ENCODE assay signal across 11 cellular contexts in genomic region chr6:28811873-28812272, GRCh38.
DNase-seq lines count a peak whose midpoint lies in the region; ATAC-seq and TF ChIP-seq lines count a peak whose summit lies in the region.
"Had no signal": no experiment of that assay in that cellular context is flagged by ENCODE, and none has a peak within 500 bp of the region (broad histone marks: within the 10 kb centered on the region; RNA-seq: fewer than 3 reads in every experiment).

No MANE protein-coding gene starts in this region.

- no peaks in the 10 kb centered on the region for H3K79me2 ChIP-seq in mesendoderm (ENCODE audit: control insufficient read depth, insufficient read depth, low read length)

- no peak overlapping the region for H4K5ac ChIP-seq in mesendoderm (ENCODE audit: low read length)

- H3K9me3 ChIP-seq in thyroid gland, result no peaks in the 10 kb centered on the region
- H3K9me3 ChIP-seq: MG63 had no signal

- TF ChIP-seq CTCF in thyroid gland (IDR thresholded peaks at IDR 0.05), result no peak

- no peak overlapping the region for H3K9ac ChIP-seq in mesendoderm (ENCODE audit: low read length)

- no peak overlapping the region for H3K56ac ChIP-seq in mesendoderm (ENCODE audit: low read length)

- H3K4me3 ChIP-seq in mesendoderm (ENCODE audit: low read length), result no peak overlapping the region
- H3K4me3 ChIP-seq in thyroid gland (replicated peaks in 1 of 3), result no peak overlapping the region
- H3K4me3 ChIP-seq: MG63 had no signal

- H3K27ac ChIP-seq in mesendoderm (ENCODE audit: low read depth, low read length) (no peak overlapping the region), thyroid gland (no peak overlapping the region)
- H3K27ac ChIP-seq: RWPE1 had no signal

- no peaks in the 10 kb centered on the region for H3K79me1 ChIP-seq in mesendoderm (ENCODE audit: low read length)

- no peak overlapping the region for H2BK120ac ChIP-seq in mesendoderm (ENCODE audit: low read depth, low read length)

- H3K9me3 Mint-ChIP-seq in T-helper 2 cell treated with Interferon-gamma antibody and Interleukin-4, amounts not matched to agents 5 μg/mL and 100 μg/mL, for 36 hours, result peaks cover 8% of the 10 kb centered on the region
- H3K9me3 Mint-ChIP-seq in activated CD8-positive, alpha-beta memory T cell treated with anti-CD3 and anti-CD28 coated beads, Interleukin-2, amount 10 ng/mL, durations not matched to agents 7 days and 5 days (ENCODE audit: low read depth), result peaks cover 2% of the 10 kb centered on the region

- H3K4me3 Mint-ChIP-seq in T-helper 2 cell treated with Interferon-gamma antibody and Interleukin-4, amounts not matched to agents 5 μg/mL and 100 μg/mL, for 36 hours, result no peak overlapping the region
- H3K4me3 Mint-ChIP-seq in activated CD8-positive, alpha-beta memory T cell treated with anti-CD3 and anti-CD28 coated beads, Interleukin-2, amount 10 ng/mL, durations not matched to agents 7 days and 5 days, result no peak overlapping the region

- in situ Hi-C loops in KBM-7 (cut with MboI; ENCODE audit: low pct_unique_long_range_greater_than_20kb, low sequenced_read_pairs), result no loop called here

- no peak for ATAC-seq in activated CD8-positive, alpha-beta memory T cell treated with anti-CD3 and anti-CD28 coated beads, Interleukin-2, amount 10 ng/mL, durations not matched to agents 7 days and 5 days
- ATAC-seq in GM18868 (IDR thresholded peaks at IDR 0.05; ENCODE audit: unreplicated experiment), result no peak

- H3K36me3 ChIP-seq in mesendoderm (ENCODE audit: control insufficient read depth, insufficient read depth, low read length) (no peaks in the 10 kb centered on the region), thyroid gland (no peaks in the 10 kb centered on the region)
- H3K36me3 ChIP-seq: MG63 had no signal

- no peak overlapping the region for H3K23ac ChIP-seq in mesendoderm (ENCODE audit: low read length)

- H3K18ac ChIP-seq in mesendoderm (ENCODE audit: low read length), result no peak overlapping the region

- H3K27ac Mint-ChIP-seq in T-helper 2 cell treated with Interferon-gamma antibody and Interleukin-4, amounts not matched to agents 5 μg/mL and 100 μg/mL, for 36 hours, result peak overlapping the region; percentile 12
- H3K27ac Mint-ChIP-seq in activated CD8-positive, alpha-beta memory T cell treated with anti-CD3 and anti-CD28 coated beads, Interleukin-2, amount 10 ng/mL, durations not matched to agents 7 days and 5 days, result no peak overlapping the region

- H2BK15ac ChIP-seq in mesendoderm (replicated peaks; ENCODE audit: low read depth), result no peak overlapping the region

- H4K8ac ChIP-seq in mesendoderm (ENCODE audit: low read depth, low read length), result no peak overlapping the region

- peaks cover 95% of the 10 kb centered on the region for H3K27me3 Mint-ChIP-seq in T-helper 2 cell treated with Interferon-gamma antibody and Interleukin-4, amounts not matched to agents 5 μg/mL and 100 μg/mL, for 36 hours (ENCODE audit: low read depth)
- peaks cover 96% of the 10 kb centered on the region for H3K27me3 Mint-ChIP-seq in activated CD8-positive, alpha-beta memory T cell treated with anti-CD3 and anti-CD28 coated beads, Interleukin-2, amount 10 ng/mL, durations not matched to agents 7 days and 5 days

- peaks cover 16% of the 10 kb centered on the region for H3K4me1 Mint-ChIP-seq in T-helper 2 cell treated with Interferon-gamma antibody and Interleukin-4, amounts not matched to agents 5 μg/mL and 100 μg/mL, for 36 hours (ENCODE audit: low read depth)
- H3K4me1 Mint-ChIP-seq in activated CD8-positive, alpha-beta memory T cell treated with anti-CD3 and anti-CD28 coated beads, Interleukin-2, amount 10 ng/mL, durations not matched to agents 7 days and 5 days, result peaks cover 17% of the 10 kb centered on the region

- peaks cover 5% of the 10 kb centered on the region for H3K36me3 Mint-ChIP-seq in T-helper 2 cell treated with Interferon-gamma antibody and Interleukin-4, amounts not matched to agents 5 μg/mL and 100 μg/mL, for 36 hours (ENCODE audit: low read depth)
- H3K36me3 Mint-ChIP-seq in activated CD8-positive, alpha-beta memory T cell treated with anti-CD3 and anti-CD28 coated beads, Interleukin-2, amount 10 ng/mL, durations not matched to agents 7 days and 5 days, result peaks cover 4% of the 10 kb centered on the region

- no peak overlapping the region for H2AK5ac ChIP-seq in mesendoderm (ENCODE audit: low read length)

- H3K4ac ChIP-seq in mesendoderm (ENCODE audit: low read depth, low read length), result no peak overlapping the region

- no CpG with 5 or more reads among the region's 7 CpGs for WGBS in mesendoderm (ENCODE audit: extremely low coverage, insufficient coverage, low lambda C conversion rate)
- 3 to 5% methylated on average over 7 of the region's 7 CpGs for WGBS in thyroid gland, 2 donors

- H2BK5ac ChIP-seq in mesendoderm (ENCODE audit: low read length), result no peak overlapping the region

- no peak for TF ChIP-seq POLR2A in thyroid gland (IDR thresholded peaks at IDR 0.05)

- intact Hi-C loops in thyroid gland (cut with DNase I), result no loop called here

- CTCF ChIA-PET in activated CD8-positive, alpha-beta memory T cell treated with anti-CD3 and anti-CD28 coated beads, Interleukin-2, amount 10 ng/mL, durations not matched to agents 7 days and 5 days (lab: Charles Lee), result no interaction called here

- peaks cover 55% of the 10 kb centered on the region for H3K27me3 ChIP-seq in mesendoderm (ENCODE audit: insufficient read depth, low read length, poor library complexity)
- peaks cover 62% of the 10 kb centered on the region for H3K27me3 ChIP-seq in thyroid gland
- H3K27me3 ChIP-seq: MG63 had no signal

- H3K4me1 ChIP-seq in mesendoderm (ENCODE audit: control insufficient read depth, low read depth, low read length) (peaks cover 2% of the 10 kb centered on the region), thyroid gland (no peaks in the 10 kb centered on the region)

- no peak overlapping the region for H3K4me2 ChIP-seq in mesendoderm (ENCODE audit: low read length)

- no peak for DNase-seq in T-helper 2 cell treated with Interferon-gamma antibody and Interleukin-4, amounts not matched to agents 5 μg/mL and 100 μg/mL, for 36 hours (ENCODE audit: low spot score)
- DNase-seq in T-helper 2 cell, result no peak
- DNase-seq in KBM-7, result peak; percentile 65
- DNase-seq in UCSD-AML1 (lab: John Stamatoyannopoulos, UW; ENCODE audit: unreplicated experiment), result peak; percentile 26
- DNase-seq in mesendoderm, result peak; percentile 65
- DNase-seq in activated CD8-positive, alpha-beta memory T cell treated with anti-CD3 and anti-CD28 coated beads, Interleukin-2, amount 10 ng/mL, durations not matched to agents 7 days and 5 days, result no peak
- no peak for DNase-seq in thyroid gland
- DNase-seq: activated CD8-positive, alpha-beta memory T cell treated with anti-CD3 and anti-CD28 coated beads for 24 hours; MG63 had no signal

Comparison
In these comparisons a context has a peak if more than half of its experiments do, and no peak if none do; other contexts are left out.
1. DNase-seq: peak in KBM-7 (single experiment), UCSD-AML1 (single experiment) and mesendoderm (single experiment); none in T-helper 2 cell treated with Interferon-gamma antibody and Interleukin-4, amounts not matched to agents 5 μg/mL and 100 μg/mL, for 36 hours (single experiment), T-helper 2 cell (0 of 5), activated CD8-positive, alpha-beta memory T cell treated with anti-CD3 and anti-CD28 coated beads, Interleukin-2, amount 10 ng/mL, durations not matched to agents 7 days and 5 days (single experiment) and thyroid gland (0 of 2).